9 cellular contexts compared by ENCODE assay signal in genomic region chr10:129405389-129405788, GRCh38.
"Had no signal": no experiment of that assay in that cellular context is flagged by ENCODE, and none has a peak within 500 bp of the region (broad histone marks: within the 10 kb centered on the region; RNA-seq: fewer than 3 reads in every experiment).

No MANE protein-coding gene starts in this region.

- DNase-seq: GM23248, GOT3, H7, HFFc6 had no signal

- H3K27ac ChIP-seq: GM23248, HL-60 had no signal

- H3K9me3 Mint-ChIP-seq: IgD-negative memory B cell had no signal

- ATAC-seq: HCT116, HepG2 had no signal

- H3K4me3 ChIP-seq: GM23248, HAP-1 had no signal

- H3K36me3 ChIP-seq: HAP-1 had no signal

- H3K4me3 Mint-ChIP-seq: HFFc6, IgD-negative memory B cell had no signal

- H3K9me3 ChIP-seq: HAP-1 had no signal

- H3K4me1 ChIP-seq: HAP-1 had no signal
